10 cellular contexts compared by ENCODE assay signal in genomic region chr10:45461034-45461433, GRCh38.
A peak's percentile ranks its signal among the peaks of the same experiment; 100 is the strongest.
DNase-seq lines count a peak whose midpoint lies in the region; ATAC-seq, FAIRE-seq and TF ChIP-seq lines count a peak whose summit lies in the region.
"Had no signal": no experiment of that assay in that cellular context is flagged by ENCODE, and none has a peak within 500 bp of the region (broad histone marks: within the 10 kb centered on the region; RNA-seq: fewer than 3 reads in every experiment).

No MANE protein-coding gene starts in this region.

- intact Hi-C loops in heart left ventricle (cut with DNase I) = loop anchor here in 7 of 10 donors (5.0 to 10.0 kb wide), 6 partner anchors 39 to 454 kb away; partner anchors contain the start of gene WASHC2C (in 1 of the 7)

- FAIRE-seq in GM12891 (lab: Jason Lieb, UNC) = peak; percentile 91
- FAIRE-seq: HepG2 had no signal

- ATAC-seq in GM19452 (IDR thresholded peaks at IDR 0.05; ENCODE audit: unreplicated experiment) (peak; percentile 78), HG03066 (IDR thresholded peaks at IDR 0.05; ENCODE audit: low read depth, unreplicated experiment) (peak; percentile 66), heart left ventricle (no peak)
- ATAC-seq: HepG2 had no signal

- H3K4me3 ChIP-seq in SU-DHL-6 (ENCODE audit: insufficient read depth, low read length, poor library complexity, severe bottlenecking) = peak overlapping the region; percentile 44
- H3K4me3 ChIP-seq in heart left ventricle = no peak overlapping the region

- TF ChIP-seq CTCF in SU-DHL-6 (IDR thresholded peaks at IDR 0.05; ENCODE audit: insufficient read depth, low read length, poor library complexity, severe bottlenecking) (no peak), heart left ventricle (IDR thresholded peaks at IDR 0.05) (no peak)

- H3K27me3 ChIP-seq in SU-DHL-6 (ENCODE audit: low read length) (no peaks in the 10 kb centered on the region), heart left ventricle (no peaks in the 10 kb centered on the region)

- TF ChIP-seq POLR2A in GM12891 (IDR thresholded peaks at IDR 0.05; ENCODE audit: low read depth, low read length) (peak; percentile 87), heart left ventricle (IDR thresholded peaks at IDR 0.05) (no peak)

- 83 to 84% (median 84%) methylated on average over 7 of the region's 7 CpGs for WGBS in heart left ventricle, 4 donors

- peak overlapping the region; percentile 54 for H3K9ac ChIP-seq in SU-DHL-6 (ENCODE audit: low read length)

- H3K4me1 ChIP-seq in heart left ventricle = peaks cover 0 to 50% (median 6%) of the 10 kb centered on the region in 12 donors

- peaks cover 11% of the 10 kb centered on the region for H3F3A ChIP-seq in SU-DHL-6 (ENCODE audit: insufficient read depth)

- H3K27ac ChIP-seq in SU-DHL-6 (ENCODE audit: low read depth, low read length) (peak overlapping the region; percentile 92), heart left ventricle (peak overlapping the region in 1 of 12 donors; percentile 74)

- no peaks in the 10 kb centered on the region for H3K79me2 ChIP-seq in SU-DHL-6 (ENCODE audit: insufficient read depth, low read length)

- H3K9me3 ChIP-seq in SU-DHL-6 (ENCODE audit: insufficient read depth, low read length) (no peaks in the 10 kb centered on the region), heart left ventricle (no peaks in the 10 kb centered on the region)

- no peaks in the 10 kb centered on the region for H3K36me3 ChIP-seq in SU-DHL-6 (ENCODE audit: low read length)
- H3K36me3 ChIP-seq in heart left ventricle = peaks cover 4 to 68% (median 40%) of the 10 kb centered on the region in 9 donors

- H3K9me2 ChIP-seq in SU-DHL-6 (replicated peaks; ENCODE audit: insufficient read depth, low read length) = no peaks in the 10 kb centered on the region

- DNase-seq in GM12891 (ENCODE audit: insufficient read length, low spot score) (peak; percentile 53), NCI-H2081 (lab: John Stamatoyannopoulos, UW) (no peak), NCI-H2196 treated with DMSO at 0.1 percent for 48 hours (lab: John Stamatoyannopoulos, UW; ENCODE audit: unreplicated experiment) (no peak), NCI-H82 treated with DMSO at 0.1 percent for 48 hours (lab: John Stamatoyannopoulos, UW; ENCODE audit: unreplicated experiment) (no peak), heart left ventricle (no peak)
- DNase-seq: Right ventricle myocardium superior had no signal

- peak overlapping the region; percentile 72 for H2AFZ ChIP-seq in SU-DHL-6 (ENCODE audit: low read depth, low read length, severe bottlenecking)

- peak overlapping the region; percentile 90 for H3K4me2 ChIP-seq in SU-DHL-6 (ENCODE audit: low read depth, low read length, poor library complexity, severe bottlenecking)

- no peaks in the 10 kb centered on the region for H4K20me1 ChIP-seq in SU-DHL-6 (ENCODE audit: low read depth, low read length)

TF ChIP-seq in GM12891, 5 proteins besides CTCF, POLR2A, EP300 and RAD21:
- no peak for TF ChIP-seq PAX5 (IDR thresholded peaks at IDR 0.05; ENCODE audit: insufficient read depth, low read length, severe bottlenecking)
- peak; percentile 80 for TF ChIP-seq TAF1 (IDR thresholded peaks at IDR 0.05; ENCODE audit: low read depth, low read length)
- TF ChIP-seq SPI1 (IDR thresholded peaks at IDR 0.05; ENCODE audit: low read depth, low read length) = peak; percentile 82
- TF ChIP-seq POLR2AphosphoS5 (IDR thresholded peaks at IDR 0.05; ENCODE audit: low read depth, low read length) = peak; percentile 89
- TF ChIP-seq POU2F2 (IDR thresholded peaks at IDR 0.05; ENCODE audit: low read depth, low read length) = peak; percentile 97

Comparison
In these comparisons a context has a peak if more than half of its experiments do, and no peak if none do; other contexts are left out.
1. ATAC-seq: peak in GM19452 (single experiment) and HG03066 (single experiment); none in heart left ventricle (0 of 4).